ENCODE assay signal across 15 cellular contexts in genomic region chr11:64793271-64794160, GRCh38. TPM values are rescaled to one million over a fixed set of nuclear protein-coding genes. Genes with fewer than 3 reads are reported as not detected.
DNase-seq lines count a peak whose midpoint lies in the region; ATAC-seq and TF ChIP-seq lines count a peak whose summit lies in the region.
"Had no signal": no experiment of that assay in that cellular context is flagged by ENCODE, and none has a peak within 500 bp of the region (broad histone marks: within the 10 kb centered on the region; RNA-seq: fewer than 3 reads in every experiment).

No MANE protein-coding gene starts in this region.

- no peak overlapping the region for H2BK20ac ChIP-seq in H9 (ENCODE audit: low read depth, low read length, poor library complexity, severe bottlenecking)

- H4K8ac ChIP-seq in H9 (replicated peaks; ENCODE audit: insufficient read length, low read depth, low read length) (no peak overlapping the region), neuronal stem cell (ENCODE audit: low read depth, low read length) (no peak overlapping the region)

- H3K79me1 ChIP-seq in H9 (ENCODE audit: insufficient read depth, low read depth, low read length, poor library complexity, severe bottlenecking) (no peaks in the 10 kb centered on the region), neuronal stem cell (ENCODE audit: low read depth, low read length) (no peaks in the 10 kb centered on the region)

- H3K27me3 ChIP-seq in H9 (ENCODE audit: insufficient read depth, low read length) (no peaks in the 10 kb centered on the region), neuronal stem cell (ENCODE audit: control insufficient read depth in 3 of 3, insufficient read depth in 3 of 3, low read depth in 1 of 3, low read length in 3 of 3) (no peaks in the 10 kb centered on the region)
- H3K27me3 ChIP-seq: adrenal gland had no signal

- no peaks in the 10 kb centered on the region for H4K20me1 ChIP-seq in H9 (ENCODE audit: control insufficient read depth, insufficient read depth, insufficient read length)

- no peak overlapping the region for H3K4me3 Mint-ChIP-seq in T-helper 2 cell treated with Interferon-gamma antibody and Interleukin-4, amounts not matched to agents 5 μg/mL and 100 μg/mL, for 36 hours
- H3K4me3 Mint-ChIP-seq in H9: no peak overlapping the region; a peak in 1 of 5 replicates
- no peak overlapping the region for H3K4me3 Mint-ChIP-seq in central memory CD8-positive, alpha-beta T cell
- H3K4me3 Mint-ChIP-seq: type B pancreatic cell had no signal

- H3K9ac ChIP-seq in H9 (ENCODE audit: extremely low read depth, insufficient read length, low read length) (no peak overlapping the region), neuronal stem cell (ENCODE audit: low read depth, low read length, poor library complexity) (no peak overlapping the region)

- H3K18ac ChIP-seq in H9 (ENCODE audit: insufficient read length, low read depth, low read length) (no peak overlapping the region), neuronal stem cell (ENCODE audit: low read length) (no peak overlapping the region)

- H3K56ac ChIP-seq in H9 (ENCODE audit: insufficient read length, low read depth, low read length): no peak overlapping the region

- no peak overlapping the region for H3K27ac ChIP-seq in H9 (ENCODE audit: insufficient read length, low read depth, low read length)
- no peak overlapping the region for H3K27ac ChIP-seq in neuronal stem cell (replicated peaks; ENCODE audit: low read length)

- no CpG with 5 or more reads among the region's 11 CpGs for WGBS in H9 (ENCODE audit: extremely low coverage, insufficient read length, low lambda C conversion rate)
- no CpG with 5 or more reads among the region's 11 CpGs for WGBS in neuronal stem cell (ENCODE audit: extremely low coverage in 2 of 2, insufficient read length in 2 of 2, insufficient replicate concordance in 1 of 2), 2 donors

- no peak for DNase-seq in T-helper 2 cell treated with Interferon-gamma antibody and Interleukin-4, amounts not matched to agents 5 μg/mL and 100 μg/mL, for 36 hours (ENCODE audit: low spot score)
- no peak for DNase-seq in T-helper 2 cell
- DNase-seq in H9: no peak
- no peak for DNase-seq in central memory CD8-positive, alpha-beta T cell (ENCODE audit: low spot score in 2 of 2)
- no peak for DNase-seq in neuronal stem cell (ENCODE audit: low spot score)
- no peak for DNase-seq in KBM-7
- DNase-seq: NCI-H2029; NCI-H526 treated with DMSO at 0.1 percent for 48 hours; stimulated activated CD8-positive, alpha-beta memory T cell treated with anti-CD3 and anti-CD28 coated beads, Interleukin-4, amount 100 ng/mL, for 48 hours; T1000 had no signal

- in situ Hi-C loops in KBM-7 (cut with MboI; ENCODE audit: low pct_unique_long_range_greater_than_20kb, low sequenced_read_pairs): no loop called here

- H2BK12ac ChIP-seq in H9 (ENCODE audit: insufficient read length, low read depth, low read length) (no peak overlapping the region), neuronal stem cell (ENCODE audit: low read length) (no peak overlapping the region)

- H2AFZ ChIP-seq in H9 (ENCODE audit: low read length) (no peak overlapping the region), neuronal stem cell (ENCODE audit: low read length) (no peak overlapping the region)

- H3K4me1 Mint-ChIP-seq in T-helper 2 cell treated with Interferon-gamma antibody and Interleukin-4, amounts not matched to agents 5 μg/mL and 100 μg/mL, for 36 hours (ENCODE audit: low read depth): peaks cover 5% of the 10 kb centered on the region
- no peaks in the 10 kb centered on the region for H3K4me1 Mint-ChIP-seq in H9
- H3K4me1 Mint-ChIP-seq in central memory CD8-positive, alpha-beta T cell: peaks cover 9% of the 10 kb centered on the region

- TF ChIP-seq CTCF in H9 (conservative IDR thresholded peaks at IDR 0.05): no peak

- no peaks in the 10 kb centered on the region for H3K23me2 ChIP-seq in H9 (ENCODE audit: insufficient read length, low read depth, low read length, poor library complexity, severe bottlenecking)

- H3K4me1 ChIP-seq in H9 (ENCODE audit: insufficient read depth, low read length): no peaks in the 10 kb centered on the region
- H3K4me1 ChIP-seq in neuronal stem cell (ENCODE audit: control insufficient read depth in 2 of 2, insufficient read depth in 1 of 2, low read depth in 1 of 2, low read length in 2 of 2): no peaks in the 10 kb centered on the region

- no peaks in the 10 kb centered on the region for H3K9me3 ChIP-seq in H9 (ENCODE audit: control insufficient read depth, low read depth, low read length)
- no peaks in the 10 kb centered on the region for H3K9me3 ChIP-seq in neuronal stem cell (replicated peaks in 1 of 2; ENCODE audit: control insufficient read depth in 2 of 2, insufficient read depth in 1 of 2, low read depth in 1 of 2, low read length in 2 of 2)
- H3K9me3 ChIP-seq: adrenal gland had no signal

- H3K23ac ChIP-seq in H9 (ENCODE audit: insufficient read length, low read depth, low read length): no peak overlapping the region
- no peak overlapping the region for H3K23ac ChIP-seq in neuronal stem cell (ENCODE audit: low read depth, low read length, poor library complexity)

- no peak overlapping the region for H3T11ph ChIP-seq in H9 (ENCODE audit: low read length)

- H2BK15ac ChIP-seq in H9 (ENCODE audit: low read depth, low read length) (no peak overlapping the region), neuronal stem cell (ENCODE audit: low read length) (no peak overlapping the region)

- no peak overlapping the region for H4K5ac ChIP-seq in H9 (ENCODE audit: insufficient read length, low read depth, low read length)

- no peaks in the 10 kb centered on the region for H3K27me3 Mint-ChIP-seq in T-helper 2 cell treated with Interferon-gamma antibody and Interleukin-4, amounts not matched to agents 5 μg/mL and 100 μg/mL, for 36 hours (ENCODE audit: low read depth)
- no peaks in the 10 kb centered on the region for H3K27me3 Mint-ChIP-seq in H9 (ENCODE audit: low read depth)
- no peaks in the 10 kb centered on the region for H3K27me3 Mint-ChIP-seq in central memory CD8-positive, alpha-beta T cell
- H3K27me3 Mint-ChIP-seq: type B pancreatic cell had no signal

- H3K4ac ChIP-seq in H9 (ENCODE audit: low read depth, low read length) (no peak overlapping the region), neuronal stem cell (ENCODE audit: low read length) (no peak overlapping the region)

- H4K91ac ChIP-seq in H9 (ENCODE audit: insufficient read length, low read depth, low read length) (no peak overlapping the region), neuronal stem cell (ENCODE audit: low read depth, low read length, poor library complexity) (no peak overlapping the region)

- H3K4me3 ChIP-seq in neuronal stem cell (ENCODE audit: low read length in 2 of 2): no peak overlapping the region
- H3K4me3 ChIP-seq: adrenal gland had no signal

- H3K9me3 Mint-ChIP-seq in T-helper 2 cell treated with Interferon-gamma antibody and Interleukin-4, amounts not matched to agents 5 μg/mL and 100 μg/mL, for 36 hours: no peaks in the 10 kb centered on the region
- H3K9me3 Mint-ChIP-seq in H9: no peaks in the 10 kb centered on the region
- no peaks in the 10 kb centered on the region for H3K9me3 Mint-ChIP-seq in central memory CD8-positive, alpha-beta T cell
- H3K9me3 Mint-ChIP-seq: type B pancreatic cell had no signal

- H2BK120ac ChIP-seq in H9 (ENCODE audit: low read depth, low read length, poor library complexity, severe bottlenecking) (no peak overlapping the region), neuronal stem cell (ENCODE audit: low read depth, low read length) (no peak overlapping the region)

- H3K79me2 ChIP-seq in H9 (ENCODE audit: insufficient read depth, low read length): no peaks in the 10 kb centered on the region

- H2AK5ac ChIP-seq in H9 (ENCODE audit: insufficient read length, low read length): no peak overlapping the region
- H2AK5ac ChIP-seq in neuronal stem cell (ENCODE audit: low read depth, low read length): no peak overlapping the region

- ATAC-seq in central memory CD8-positive, alpha-beta T cell (replicated peaks; ENCODE audit: extremely low read depth, poor library complexity, severe bottlenecking): no peak
- no peak for ATAC-seq in HG03354 (IDR thresholded peaks at IDR 0.05; ENCODE audit: poor library complexity, severe bottlenecking, unreplicated experiment)
- ATAC-seq in GM18502 (IDR thresholded peaks at IDR 0.05; ENCODE audit: poor library complexity, unreplicated experiment): no peak

- H3K4me2 ChIP-seq in H9 (ENCODE audit: insufficient read depth, insufficient read length, low read length) (no peak overlapping the region), neuronal stem cell (ENCODE audit: insufficient read depth, low read length, poor library complexity, severe bottlenecking) (no peak overlapping the region)

- H3K27ac Mint-ChIP-seq in T-helper 2 cell treated with Interferon-gamma antibody and Interleukin-4, amounts not matched to agents 5 μg/mL and 100 μg/mL, for 36 hours: peak overlapping the region; percentile 42
- H3K27ac Mint-ChIP-seq in H9: peak overlapping the region in 2 of 3 experiments; percentile 55 to 68; a peak in 3 of 7 replicates
- H3K27ac Mint-ChIP-seq in central memory CD8-positive, alpha-beta T cell (ENCODE audit: low read depth): peak overlapping the region; percentile 76
- H3K27ac Mint-ChIP-seq: type B pancreatic cell had no signal

- H3K36me3 ChIP-seq in neuronal stem cell (replicated peaks in 1 of 2; ENCODE audit: control insufficient read depth in 2 of 2, insufficient read depth in 2 of 2, low read length in 2 of 2): peaks cover 7 to 11% of the 10 kb centered on the region in 2 donors

- H2BK5ac ChIP-seq in H9 (ENCODE audit: insufficient read length, low read length) (no peak overlapping the region), neuronal stem cell (ENCODE audit: low read length) (no peak overlapping the region)

- H3K36me3 Mint-ChIP-seq in T-helper 2 cell treated with Interferon-gamma antibody and Interleukin-4, amounts not matched to agents 5 μg/mL and 100 μg/mL, for 36 hours (ENCODE audit: low read depth): peaks cover 22% of the 10 kb centered on the region
- H3K36me3 Mint-ChIP-seq in H9 (ENCODE audit: insufficient read depth in 1 of 3, low read depth in 3 of 3): peaks cover 0 to 15% (median 6%) of the 10 kb centered on the region in 3 experiments; a peak in 3 of 7 replicates
- H3K36me3 Mint-ChIP-seq in central memory CD8-positive, alpha-beta T cell (ENCODE audit: insufficient read depth): peaks cover 19% of the 10 kb centered on the region
- H3K36me3 Mint-ChIP-seq: type B pancreatic cell had no signal

- H3K14ac ChIP-seq in H9 (ENCODE audit: insufficient read depth, low read length) (no peak overlapping the region), neuronal stem cell (ENCODE audit: low read length) (peak overlapping the region; percentile 4)

RNA-seq across cellular contexts. Expression of gene MAP4K2, which starts 9.5 kb away (rescaled TPM):
- total RNA-seq in H9 (2021): 21.6 and 24.7 TPM in 2 replicates
- polyA plus RNA-seq in neuronal stem cell (2013, experiment 1 of 2): 11.1 TPM
- 11.6 TPM for polyA plus RNA-seq in neuronal stem cell (2013, experiment 2 of 2)

RNA-seq across cellular contexts. Expression of gene SF1, which starts 15.2 kb away (rescaled TPM):
- 514 and 528 TPM in 2 replicates for total RNA-seq in H9 (2021)
- 214 TPM for polyA plus RNA-seq in neuronal stem cell (2013, experiment 1 of 2)
- polyA plus RNA-seq in neuronal stem cell (2013, experiment 2 of 2): 215 TPM

RNA-seq across cellular contexts. Expression of gene MEN1, which starts 16.8 kb away (rescaled TPM):
- total RNA-seq in H9 (2021): 49.9 and 50.0 TPM in 2 replicates
- 59.7 TPM for polyA plus RNA-seq in neuronal stem cell (2013, experiment 1 of 2)
- polyA plus RNA-seq in neuronal stem cell (2013, experiment 2 of 2): 59.7 TPM

RNA-seq across cellular contexts. Expression of gene PYGM, which starts 33.7 kb away (rescaled TPM):
- 3.6 TPM in 2 replicates for total RNA-seq in H9 (2021)
- polyA plus RNA-seq in neuronal stem cell (2013, experiment 1 of 2): 1.3 TPM
- polyA plus RNA-seq in neuronal stem cell (2013, experiment 2 of 2): 1.3 TPM
- total RNA-seq: LHCN-M2 had no signal

RNA-seq across cellular contexts. Expression of gene RASGRP2, which starts 49.6 kb away (rescaled TPM):
- 24.0 and 26.9 TPM in 2 replicates for total RNA-seq in H9 (2021)
- polyA plus RNA-seq in neuronal stem cell (2013, experiment 1 of 2): 1.3 TPM
- polyA plus RNA-seq in neuronal stem cell (2013, experiment 2 of 2): 1.4 TPM
